ENCODE assay signal across 8 cellular contexts in the genomic region with DNA sequence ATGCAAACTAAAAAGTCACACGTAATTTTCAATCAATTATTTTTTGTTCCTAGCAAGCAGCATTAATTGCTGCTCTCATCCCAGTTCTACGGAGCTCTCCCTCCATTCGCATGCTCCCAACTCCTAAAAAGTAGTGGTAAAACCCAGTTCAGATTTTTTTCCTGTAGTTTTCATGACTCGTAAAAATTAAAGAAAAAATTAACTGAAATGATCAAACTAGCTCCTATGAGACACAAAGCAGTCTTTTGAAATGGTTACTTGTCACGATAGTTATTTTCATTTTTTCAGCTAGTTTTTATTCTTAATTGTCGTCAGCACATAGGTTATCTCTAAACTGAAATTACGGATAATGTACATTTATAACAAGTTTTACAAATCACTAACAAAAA. TPM values are rescaled to one million over a fixed set of nuclear protein-coding genes. Genes with fewer than 3 reads are reported as not detected.
DNase-seq lines count a peak whose midpoint lies in the region; ATAC-seq and TF ChIP-seq lines count a peak whose summit lies in the region.

No MANE protein-coding gene starts in this region.

- WGBS in aorta, 2 donors: 0% methylated on average over 7 of the region's 7 CpGs

- H3K27me3 ChIP-seq in breast epithelium: no peaks in the 10 kb centered on the region
- H3K27me3 ChIP-seq in aorta (ENCODE audit: control insufficient read depth in 1 of 2, insufficient read depth in 2 of 2, low read length in 1 of 2): no peaks in the 10 kb centered on the region

- H3K27ac ChIP-seq in breast epithelium: peak overlapping the region; percentile 100
- no peak overlapping the region for H3K27ac ChIP-seq in aorta (ENCODE audit: low read depth in 1 of 2, low read length in 2 of 2)

- H3K4me3 ChIP-seq in breast epithelium: peak overlapping the region; percentile 97 to 100 (median 100)
- H3K4me3 ChIP-seq in aorta (ENCODE audit: low read length in 2 of 2): peak overlapping the region; percentile 95 to 98

- H3K4me1 Mint-ChIP-seq in stimulated activated naive CD8-positive, alpha-beta T cell treated with anti-CD3 and anti-CD28 coated beads, Interleukin-15, Interleukin-2, amounts not matched to agents 100 ng/mL and 50 ng/mL, for 24 hours (ENCODE audit: low read depth): peaks cover 57% of the 10 kb centered on the region
- peaks cover 46% of the 10 kb centered on the region for H3K4me1 Mint-ChIP-seq in mesothelial cell of epicardium

- TF ChIP-seq POLR2A in breast epithelium (IDR thresholded peaks at IDR 0.05): no peak

- intact Hi-C loops in breast epithelium (cut with DNase I; ENCODE audit: low total_unique reads) (no loop called here), aorta (cut with DNase I) (loop anchor here in 1 of 2 donors (10.0 kb wide), 1 partner anchor 166 kb away; no protein-coding TSS in a partner anchor)

- H3K36me3 Mint-ChIP-seq in stimulated activated naive CD8-positive, alpha-beta T cell treated with anti-CD3 and anti-CD28 coated beads, Interleukin-15, Interleukin-2, amounts not matched to agents 100 ng/mL and 50 ng/mL, for 24 hours (ENCODE audit: low read depth): peaks cover 85% of the 10 kb centered on the region
- H3K36me3 Mint-ChIP-seq in mesothelial cell of epicardium: peaks cover 33% of the 10 kb centered on the region

- H3K9me3 ChIP-seq in breast epithelium (no peaks in the 10 kb centered on the region), aorta (ENCODE audit: control insufficient read depth, low read length) (no peaks in the 10 kb centered on the region)

- no peak for ATAC-seq in stimulated activated naive CD8-positive, alpha-beta T cell treated with anti-CD3 and anti-CD28 coated beads, Interleukin-15, Interleukin-2, amounts not matched to agents 100 U/mL and 50 U/mL, for 24 hours
- ATAC-seq in aorta (ENCODE audit: low FRiP score): no peak
- ATAC-seq in HG02852 (IDR thresholded peaks at IDR 0.05; ENCODE audit: unreplicated experiment): no peak

- DNase-seq in stimulated activated naive CD8-positive, alpha-beta T cell treated with anti-CD3 and anti-CD28 coated beads, Interleukin-15, Interleukin-2, amounts not matched to agents 100 U/mL and 50 U/mL, for 24 hours: no peak
- no peak for DNase-seq in breast epithelium (ENCODE audit: low spot score in 2 of 2)
- DNase-seq in mesothelial cell of epicardium (ENCODE audit: low spot score in 2 of 2, unreplicated experiment in 2 of 2): no peak
- DNase-seq in aorta: no peak
- no peak for DNase-seq in GOT3 (lab: John Stamatoyannopoulos, UW)
- DNase-seq in inferior parietal cortex (ENCODE audit: extremely low spot score): no peak

- peaks cover 3% of the 10 kb centered on the region for H3K27me3 Mint-ChIP-seq in stimulated activated naive CD8-positive, alpha-beta T cell treated with anti-CD3 and anti-CD28 coated beads, Interleukin-15, Interleukin-2, amounts not matched to agents 100 ng/mL and 50 ng/mL, for 24 hours
- H3K27me3 Mint-ChIP-seq in mesothelial cell of epicardium (ENCODE audit: low read depth): no peaks in the 10 kb centered on the region

- peak overlapping the region; percentile 100 for H3K4me3 Mint-ChIP-seq in stimulated activated naive CD8-positive, alpha-beta T cell treated with anti-CD3 and anti-CD28 coated beads, Interleukin-15, Interleukin-2, amounts not matched to agents 100 ng/mL and 50 ng/mL, for 24 hours
- peak overlapping the region; percentile 99 for H3K4me3 Mint-ChIP-seq in mesothelial cell of epicardium

- TF ChIP-seq CTCF in breast epithelium (IDR thresholded peaks at IDR 0.05): no peak
- TF ChIP-seq CTCF in mesothelial cell of epicardium (IDR thresholded peaks at IDR 0.05; ENCODE audit: unreplicated experiment): no peak

- peaks cover 2 to 29% of the 10 kb centered on the region in 2 donors for H3K4me1 ChIP-seq in breast epithelium
- peaks cover 1 to 3% of the 10 kb centered on the region in 2 donors for H3K4me1 ChIP-seq in aorta (ENCODE audit: control insufficient read depth in 1 of 2, insufficient read depth in 2 of 2, low read length in 2 of 2)

- peak overlapping the region; percentile 99 for H3K27ac Mint-ChIP-seq in stimulated activated naive CD8-positive, alpha-beta T cell treated with anti-CD3 and anti-CD28 coated beads, Interleukin-15, Interleukin-2, amounts not matched to agents 100 ng/mL and 50 ng/mL, for 24 hours
- H3K27ac Mint-ChIP-seq in mesothelial cell of epicardium: peak overlapping the region; percentile 100

- no peaks in the 10 kb centered on the region for H3K36me3 ChIP-seq in breast epithelium
- H3K36me3 ChIP-seq in aorta (ENCODE audit: control insufficient read depth in 1 of 2, insufficient read depth in 2 of 2, low read length in 1 of 2): peaks cover 0 to 2% of the 10 kb centered on the region in 2 donors

- no peaks in the 10 kb centered on the region for H3K9me3 Mint-ChIP-seq in stimulated activated naive CD8-positive, alpha-beta T cell treated with anti-CD3 and anti-CD28 coated beads, Interleukin-15, Interleukin-2, amounts not matched to agents 100 ng/mL and 50 ng/mL, for 24 hours
- no peaks in the 10 kb centered on the region for H3K9me3 Mint-ChIP-seq in mesothelial cell of epicardium

RNA-seq across cellular contexts. Expression of a gene that starts 1.8 kb away (rescaled TPM):
- total RNA-seq in breast epithelium: 100 to 1,000 TPM; 168 to 324 (median 282) TPM
- 693 to 723 TPM (median 708 TPM) in 3 replicates for total RNA-seq in mesothelial cell of epicardium
- total RNA-seq in aorta: 100 to 1,000 TPM; 332 to 354 TPM
- polyA plus RNA-seq in aorta: 100 to 1,000 TPM; 345 to 392 TPM

RNA-seq across cellular contexts. Expression of a gene that starts 2.8 kb away (rescaled TPM):
- total RNA-seq in breast epithelium (10 to 100 TPM; 88.0 to 98.3 (median 96.0) TPM), mesothelial cell of epicardium (217 to 225 TPM (median 224 TPM) in 3 replicates), aorta (10 to 100 TPM; 74.8 to 86.6 TPM)
- polyA plus RNA-seq in aorta: 100 to 1,000 TPM in 1 of 2 donors, 10 to 100 TPM in 1; 83.0 to 143 TPM

RNA-seq across cellular contexts. Expression of a gene that starts 46.8 kb away (rescaled TPM):
- 1 to 10 TPM; 2.2 to 5.8 (median 4.9) TPM for total RNA-seq in breast epithelium
- total RNA-seq in mesothelial cell of epicardium: 11.8 to 12.9 TPM (median 12.3 TPM) in 3 replicates
- 1 to 10 TPM; 1.8 to 3.1 TPM for total RNA-seq in aorta
- polyA plus RNA-seq in aorta: 1 to 10 TPM in 1 of 2 donors, under 1 TPM in 1; 0.38 to 1.1 TPM

Comparison
In these comparisons a context has a peak if more than half of its experiments do, and no peak if none do; other contexts are left out.
1. H3K27ac ChIP-seq: peak in breast epithelium (2 of 2); none in aorta (0 of 2).